29 cellular contexts compared by ENCODE assay signal in genomic region chr2:19854596-19855235, GRCh38.
"Had no signal": no experiment of that assay in that cellular context is flagged by ENCODE, and none has a peak within 500 bp of the region (broad histone marks: within the 10 kb centered on the region; RNA-seq: fewer than 3 reads in every experiment).

No MANE protein-coding gene starts in this region.

- DNase-seq: activated CD4-positive, alpha-beta memory T cell treated with anti-CD3 and anti-CD28 coated beads, Interleukin-2, amount 10 ng/mL, durations not matched to agents 7 days and 5 days; activated CD4-positive, alpha-beta T cell treated with anti-CD3 and anti-CD28 coated beads, Interleukin-2, amount 50 U/mL, for 1 hour; activated CD4-positive, CD25-positive, alpha-beta regulatory T cell; activated gamma-delta T cell treated with Interleukin-2 at 50 U/mL for 16 hours; activated naive CD4-positive, alpha-beta T cell treated with anti-CD3 and anti-CD28 coated beads, Interleukin-2, amount 50 U/mL, for 16 hours; activated naive CD8-positive, alpha-beta T cell treated with anti-CD3 and anti-CD28 coated beads, Interleukin-2, amount 10 ng/mL, durations not matched to agents 7 days and 5 days; activated T-cell treated with anti-CD3 and anti-CD28 coated beads for 4 hours; activated T-cell treated with anti-CD3 and anti-CD28 coated beads, Interleukin-2, amount 50 U/mL, for 48 hours; adrenal gland; anterior cingulate cortex; body of pancreas; MM.1S; NCI-H1105 treated with DMSO at 0.1 percent for 48 hours; NCI-H1436 treated with DMSO at 0.1 percent for 48 hours; NCI-H187; NCI-H2081; NCI-H510A treated with DMSO at 0.1 percent for 48 hours; NCI-H69; NK-92 treated with Interleukin-12 subunit alpha and Interleukin-12 subunit beta, amount 100 ng/mL, for 24 hours; OCI-M1; RPMI8226; T-cell; T-helper 2 cell; T1000 had no signal

- H3K27me3 ChIP-seq: adrenal gland, body of pancreas had no signal

- H3K27ac ChIP-seq: body of pancreas, SK-N-MC had no signal

- FAIRE-seq: TTC549 had no signal

- H3K27ac Mint-ChIP-seq: activated CD4-positive, alpha-beta memory T cell treated with anti-CD3 and anti-CD28 coated beads, Interleukin-2, amount 10 ng/mL, durations not matched to agents 7 days and 5 days; activated naive CD8-positive, alpha-beta T cell treated with anti-CD3 and anti-CD28 coated beads, Interleukin-2, amount 10 ng/mL, durations not matched to agents 7 days and 5 days; activated T-helper 2 cell treated with anti-CD3 and anti-CD28 coated beads, Interferon-gamma antibody, Interleukin-2, Interleukin-4, amounts not matched to agents 10 μg/mL and 5 μg/mL and 100 μg/mL, durations not matched to agents 14 hours and 24 hours and 36 hours; T-cell had no signal

- H3K36me3 Mint-ChIP-seq: activated naive CD8-positive, alpha-beta T cell treated with anti-CD3 and anti-CD28 coated beads, Interleukin-2, amount 10 ng/mL, durations not matched to agents 7 days and 5 days; T-cell had no signal

- H3K9me3 Mint-ChIP-seq: activated CD4-positive, alpha-beta memory T cell treated with anti-CD3 and anti-CD28 coated beads, Interleukin-2, amount 10 ng/mL, durations not matched to agents 7 days and 5 days; activated naive CD8-positive, alpha-beta T cell treated with anti-CD3 and anti-CD28 coated beads, Interleukin-2, amount 10 ng/mL, durations not matched to agents 7 days and 5 days; activated T-helper 2 cell treated with anti-CD3 and anti-CD28 coated beads, Interferon-gamma antibody, Interleukin-2, Interleukin-4, amounts not matched to agents 10 μg/mL and 5 μg/mL and 100 μg/mL, durations not matched to agents 14 hours and 24 hours and 36 hours; T-cell had no signal

- H3K9me3 ChIP-seq: adrenal gland, body of pancreas had no signal

- H3K4me3 ChIP-seq: adrenal gland, body of pancreas, SK-N-MC had no signal

- H3K36me3 ChIP-seq: adrenal gland had no signal

- ATAC-seq: body of pancreas, Panc1, Right ventricle myocardium inferior, T-cell had no signal

- H3K4me1 Mint-ChIP-seq: activated CD4-positive, alpha-beta memory T cell treated with anti-CD3 and anti-CD28 coated beads, Interleukin-2, amount 10 ng/mL, durations not matched to agents 7 days and 5 days; activated naive CD8-positive, alpha-beta T cell treated with anti-CD3 and anti-CD28 coated beads, Interleukin-2, amount 10 ng/mL, durations not matched to agents 7 days and 5 days; T-cell had no signal

- H3K4me1 ChIP-seq: adrenal gland, body of pancreas had no signal

- H3K4me3 Mint-ChIP-seq: activated CD4-positive, alpha-beta memory T cell treated with anti-CD3 and anti-CD28 coated beads, Interleukin-2, amount 10 ng/mL, durations not matched to agents 7 days and 5 days; activated naive CD8-positive, alpha-beta T cell treated with anti-CD3 and anti-CD28 coated beads, Interleukin-2, amount 10 ng/mL, durations not matched to agents 7 days and 5 days; T-cell had no signal
